In genomic region chr10:21173964-21174669, GRCh38 we compare ENCODE assay signal across 8 cellular contexts.
DNase-seq lines count a peak whose midpoint lies in the region; ATAC-seq, FAIRE-seq and TF ChIP-seq lines count a peak whose summit lies in the region.

No MANE protein-coding gene starts in this region.

- H2BK20ac ChIP-seq in H9 (ENCODE audit: low read depth, low read length, poor library complexity, severe bottlenecking) = no peak overlapping the region

- H3K9me3 ChIP-seq in CD8-positive, alpha-beta T cell (ENCODE audit: low read length) = no peaks in the 10 kb centered on the region
- H3K9me3 ChIP-seq in H9 (ENCODE audit: control insufficient read depth, low read depth, low read length) = no peaks in the 10 kb centered on the region
- no peaks in the 10 kb centered on the region for H3K9me3 ChIP-seq in PC-9 (ENCODE audit: insufficient read depth, low read depth)
- peaks cover 2% of the 10 kb centered on the region; the same call in 1 of the 2 replicates for H3K9me3 ChIP-seq in HepG2 (ENCODE audit: low read length)

- no peaks in the 10 kb centered on the region for H3K79me2 ChIP-seq in H9 (ENCODE audit: insufficient read depth, low read length)
- H3K79me2 ChIP-seq in PC-9 (ENCODE audit: low read depth) = no peaks in the 10 kb centered on the region
- no peaks in the 10 kb centered on the region for H3K79me2 ChIP-seq in HepG2 (ENCODE audit: insufficient read depth, low read length)

- no peak overlapping the region for H3K9ac ChIP-seq in H9 (ENCODE audit: extremely low read depth, insufficient read length, low read length)
- H3K9ac ChIP-seq in HepG2 (ENCODE audit: insufficient read depth, low read depth, low read length) = no peak overlapping the region

- no peak overlapping the region for H2BK12ac ChIP-seq in H9 (ENCODE audit: insufficient read length, low read depth, low read length)

- H4K20me1 ChIP-seq in H9 (ENCODE audit: control insufficient read depth, insufficient read depth, insufficient read length) (no peaks in the 10 kb centered on the region), PC-9 (ENCODE audit: insufficient read depth) (no peaks in the 10 kb centered on the region), HepG2 (ENCODE audit: insufficient read depth, low read length) (no peaks in the 10 kb centered on the region)

- H3F3A ChIP-seq in PC-9 (ENCODE audit: insufficient read depth, low read depth) = no peaks in the 10 kb centered on the region; the same call in 1 of the 2 replicates

- H3K4me3 Mint-ChIP-seq in CD8-positive, alpha-beta T cell = no peak overlapping the region
- H3K4me3 Mint-ChIP-seq in H9 = peak overlapping the region; percentile 70 to 85

- no peak overlapping the region for H3K27ac Mint-ChIP-seq in CD8-positive, alpha-beta T cell
- H3K27ac Mint-ChIP-seq in H9 = no peak overlapping the region

- TF ChIP-seq POLR2A in HepG2 (IDR thresholded peaks at IDR 0.05; ENCODE audit: insufficient read depth in 1 of 2, low read depth in 2 of 2, low read length in 2 of 2) = no peak

- H3K4me3 ChIP-seq in CD8-positive, alpha-beta T cell (ENCODE audit: low read depth, low read length) = no peak overlapping the region
- peak overlapping the region; percentile 81 for H3K4me3 ChIP-seq in PC-9
- peak overlapping the region; percentile 77 for H3K4me3 ChIP-seq in choroid plexus epithelial cell (ENCODE audit: low read depth, low read length)
- peak overlapping the region; percentile 43 to 61 (median 44); a peak in 4 of 6 replicates for H3K4me3 ChIP-seq in HepG2 (replicated peaks in 1 of 3; ENCODE audit: insufficient read depth in 1 of 3, low read depth in 2 of 3, low read length in 3 of 3)

- peak; percentile 44 for ATAC-seq in CD8-positive, alpha-beta T cell
- ATAC-seq in HepG2 (peak; percentile 89), HG03097 (IDR thresholded peaks at IDR 0.05; ENCODE audit: low FRiP score, unreplicated experiment) (no peak)

- TF ChIP-seq RAD21 in HepG2 (CRISPR knock-in tag; IDR thresholded peaks at IDR 0.05) = no peak

- peak in 1 of 7 experiments; percentile 9 for DNase-seq in CD8-positive, alpha-beta T cell
- DNase-seq in H9 = peak; percentile 65
- DNase-seq in PC-9 = peak; percentile 71 to 90
- DNase-seq in choroid plexus epithelial cell (ENCODE audit: low read depth) = peak; percentile 23
- no peak for DNase-seq in HepG2 (ENCODE audit: low spot score)
- peak; percentile 11 for DNase-seq in stimulated activated CD4-positive, alpha-beta T cell treated with anti-CD3 and anti-CD28 coated beads, Interleukin-4, amount 100 ng/mL, for 24 hours
- no peak for DNase-seq in SKM-1 (lab: John Stamatoyannopoulos, UW; ENCODE audit: unreplicated experiment)

- H3K36me3 Mint-ChIP-seq in CD8-positive, alpha-beta T cell = no peaks in the 10 kb centered on the region
- peaks cover 0 to 2% (median under 1%) of the 10 kb centered on the region in 3 experiments; a peak in 3 of 7 replicates for H3K36me3 Mint-ChIP-seq in H9 (ENCODE audit: insufficient read depth in 1 of 3, low read depth in 3 of 3)

- TF ChIP-seq EP300 in HepG2 (IDR thresholded peaks at IDR 0.05; ENCODE audit: low read depth in 2 of 2, low read length in 2 of 2) = no peak
- TF ChIP-seq EP300 in HepG2 (CRISPR knock-in tag; IDR thresholded peaks at IDR 0.05; ENCODE audit: borderline replicate concordance) = no peak

- H3K9me2 ChIP-seq in PC-9 (ENCODE audit: insufficient read depth) = no peaks in the 10 kb centered on the region

- no peak overlapping the region for H2BK120ac ChIP-seq in H9 (ENCODE audit: low read depth, low read length, poor library complexity, severe bottlenecking)

- no peak for FAIRE-seq in HepG2 (lab: Jason Lieb, UNC)

- no peak overlapping the region for H3K23ac ChIP-seq in H9 (ENCODE audit: insufficient read length, low read depth, low read length)

- H3K4me1 ChIP-seq in CD8-positive, alpha-beta T cell (ENCODE audit: insufficient read depth, low read length) = peaks cover 5% of the 10 kb centered on the region
- H3K4me1 ChIP-seq in H9 (ENCODE audit: insufficient read depth, low read length) = no peaks in the 10 kb centered on the region
- H3K4me1 ChIP-seq in PC-9 (replicated peaks; ENCODE audit: insufficient read depth) = peaks cover 31% of the 10 kb centered on the region
- peaks cover 25% of the 10 kb centered on the region for H3K4me1 ChIP-seq in HepG2 (ENCODE audit: insufficient read depth, low read length)

- H3K36me3 ChIP-seq in CD8-positive, alpha-beta T cell (ENCODE audit: insufficient read depth, low read length) = no peaks in the 10 kb centered on the region
- H3K36me3 ChIP-seq in PC-9 (ENCODE audit: low read depth) (no peaks in the 10 kb centered on the region), HepG2 (replicated peaks in 1 of 2; ENCODE audit: control insufficient read depth in 1 of 2, insufficient read depth in 2 of 2, low read length in 2 of 2) (no peaks in the 10 kb centered on the region)

- peaks cover 6% of the 10 kb centered on the region for H3K9me3 Mint-ChIP-seq in CD8-positive, alpha-beta T cell
- H3K9me3 Mint-ChIP-seq in H9 = peaks cover 0 to under 1% of the 10 kb centered on the region in 2 experiments; a peak in 1 of 5 replicates

- intact Hi-C loops in CD8-positive, alpha-beta T cell (cut with DNase I, micrococcal nuclease) = no loop called here
- intact Hi-C loops in PC-9 (cut with micrococcal nuclease; ENCODE audit: unreplicated experiment) (loop anchor here (1.0 to 5.0 kb wide), 6 partner anchors 20 to 353 kb away; partner anchors contain the start of gene SKIDA1), HepG2 (cut with micrococcal nuclease; ENCODE audit: unreplicated experiment) (no loop called here)

- H4K91ac ChIP-seq in H9 (ENCODE audit: insufficient read length, low read depth, low read length) = no peak overlapping the region

- no peak overlapping the region for H3T11ph ChIP-seq in H9 (ENCODE audit: low read length)

- in situ Hi-C loops in HepG2 (cut with HindIII; ENCODE audit: extremely low pct_ligation_motif_present, low pct_unique_long_range_greater_than_20kb) = no loop called here

- H3K4ac ChIP-seq in H9 (ENCODE audit: low read depth, low read length) = no peak overlapping the region

- no peak overlapping the region for H2AK5ac ChIP-seq in H9 (ENCODE audit: insufficient read length, low read length)

- POLR2A ChIA-PET in CD8-positive, alpha-beta T cell (lab: Charles Lee) = no interaction called here
- POLR2A ChIA-PET in PC-9 (lab: Charles Lee; ENCODE audit: unreplicated experiment) (no interaction called here), HepG2 (lab: Yijun Ruan, JAX) (no interaction called here)

- no peak overlapping the region for H4K8ac ChIP-seq in H9 (replicated peaks; ENCODE audit: insufficient read length, low read depth, low read length)

- H3K79me1 ChIP-seq in H9 (ENCODE audit: insufficient read depth, low read depth, low read length, poor library complexity, severe bottlenecking) = no peaks in the 10 kb centered on the region

- no peak overlapping the region for H3K56ac ChIP-seq in H9 (ENCODE audit: insufficient read length, low read depth, low read length)

- no peak overlapping the region for H4K5ac ChIP-seq in H9 (ENCODE audit: insufficient read length, low read depth, low read length)

- peaks cover 11% of the 10 kb centered on the region for H3K4me1 Mint-ChIP-seq in CD8-positive, alpha-beta T cell (ENCODE audit: low read depth)
- H3K4me1 Mint-ChIP-seq in H9 = peaks cover 32 to 44% of the 10 kb centered on the region in 2 experiments

- H3K14ac ChIP-seq in H9 (ENCODE audit: insufficient read depth, low read length) = 0 out of 2 replicates have a peak overlapping the region, but pooled peaks have one; percentile 65

- H3K27ac ChIP-seq in CD8-positive, alpha-beta T cell (ENCODE audit: low read depth, low read length) = no peak overlapping the region
- H3K27ac ChIP-seq in H9 (ENCODE audit: insufficient read length, low read depth, low read length) = no peak overlapping the region
- H3K27ac ChIP-seq in PC-9 = peak overlapping the region; percentile 94
- no peak overlapping the region for H3K27ac ChIP-seq in HepG2 (ENCODE audit: extremely low read length, insufficient read depth, low read length)

- H2BK15ac ChIP-seq in H9 (ENCODE audit: low read depth, low read length) = no peak overlapping the region

- no TSS peak for BruUV-seq in PC-9 (replicated peaks; lab: Mats Ljungman, UMichigan)
- no TSS peak for BruUV-seq in HepG2 (replicated peaks; lab: Mats Ljungman, UMichigan)

- WGBS in H9 (ENCODE audit: extremely low coverage, insufficient read length, low lambda C conversion rate) = no CpG with 5 or more reads among the region's 80 CpGs
- WGBS in HepG2 (ENCODE audit: low lambda C conversion rate) = 9% methylated on average over 32 of the region's 80 CpGs

- H2AFZ ChIP-seq in H9 (ENCODE audit: low read length) (no peak overlapping the region), PC-9 (peak overlapping the region; percentile 82), HepG2 (ENCODE audit: low read length) (no peak overlapping the region)

- TF ChIP-seq CTCF in CD8-positive, alpha-beta T cell (IDR thresholded peaks at IDR 0.05) = no peak
- 0 out of 3 replicates have a peak, but pooled peaks have one; percentile 8 for TF ChIP-seq CTCF in H9 (conservative IDR thresholded peaks at IDR 0.05)
- no peak; the same call in 1 of the 2 replicates for TF ChIP-seq CTCF in PC-9 (conservative IDR thresholded peaks at IDR 0.05)
- no peak for TF ChIP-seq CTCF in choroid plexus epithelial cell (conservative IDR thresholded peaks at IDR 0.05; ENCODE audit: low read depth, low read length)
- no peak for TF ChIP-seq CTCF in HepG2 (CRISPR knock-in tag; IDR thresholded peaks at IDR 0.05)

- H3K27me3 Mint-ChIP-seq in CD8-positive, alpha-beta T cell (ENCODE audit: low read depth) = peaks cover 49% of the 10 kb centered on the region
- peaks cover 47% of the 10 kb centered on the region for H3K27me3 Mint-ChIP-seq in H9 (ENCODE audit: low read depth)

- H3K27me3 ChIP-seq in CD8-positive, alpha-beta T cell (ENCODE audit: insufficient read depth, low read length) = no peaks in the 10 kb centered on the region
- peaks cover 2% of the 10 kb centered on the region; the same call in 1 of the 2 replicates for H3K27me3 ChIP-seq in H9 (ENCODE audit: insufficient read depth, low read length)
- H3K27me3 ChIP-seq in PC-9 (ENCODE audit: insufficient read depth, low read depth) = no peaks in the 10 kb centered on the region
- peaks cover 12 to 50% of the 10 kb centered on the region in 2 experiments; a peak in 4 of 5 replicates for H3K27me3 ChIP-seq in HepG2 (ENCODE audit: control insufficient read depth in 1 of 2, insufficient read depth in 2 of 2, low read length in 2 of 2)

- H2BK5ac ChIP-seq in H9 (ENCODE audit: insufficient read length, low read length) = no peak overlapping the region

- peaks cover 20% of the 10 kb centered on the region for H3K23me2 ChIP-seq in H9 (ENCODE audit: insufficient read length, low read depth, low read length, poor library complexity, severe bottlenecking)

- H3K18ac ChIP-seq in H9 (ENCODE audit: insufficient read length, low read depth, low read length) = no peak overlapping the region

- peak overlapping the region; percentile 65 for H3K4me2 ChIP-seq in H9 (ENCODE audit: insufficient read depth, insufficient read length, low read length)
- peak overlapping the region; percentile 80 for H3K4me2 ChIP-seq in PC-9
- H3K4me2 ChIP-seq in HepG2 (ENCODE audit: low read depth, low read length) = peak overlapping the region; percentile 57

- CTCF ChIA-PET in CD8-positive, alpha-beta T cell (lab: Charles Lee) = no interaction called here
- CTCF ChIA-PET in PC-9 (lab: Charles Lee) (no interaction called here), HepG2 (lab: Yijun Ruan, JAX; ENCODE audit: low intra/inter-chr PET ratio, low total read pairs) (no interaction called here)

Comparison
In these comparisons a context has a peak if more than half of its experiments do, and no peak if none do; other contexts are left out.
1. DNase-seq: peak in H9 (single experiment), PC-9 (2 of 2), choroid plexus epithelial cell (single experiment) and stimulated activated CD4-positive, alpha-beta T cell treated with anti-CD3 and anti-CD28 coated beads, Interleukin-4, amount 100 ng/mL, for 24 hours (single experiment); none in HepG2 (single experiment) and SKM-1 (single experiment).
2. Peak in every context shown above with its lines, with median percentiles within 50 percentile points of each other: H3K4me2 ChIP-seq.